33 cellular contexts compared by ENCODE assay signal in the genomic region with DNA sequence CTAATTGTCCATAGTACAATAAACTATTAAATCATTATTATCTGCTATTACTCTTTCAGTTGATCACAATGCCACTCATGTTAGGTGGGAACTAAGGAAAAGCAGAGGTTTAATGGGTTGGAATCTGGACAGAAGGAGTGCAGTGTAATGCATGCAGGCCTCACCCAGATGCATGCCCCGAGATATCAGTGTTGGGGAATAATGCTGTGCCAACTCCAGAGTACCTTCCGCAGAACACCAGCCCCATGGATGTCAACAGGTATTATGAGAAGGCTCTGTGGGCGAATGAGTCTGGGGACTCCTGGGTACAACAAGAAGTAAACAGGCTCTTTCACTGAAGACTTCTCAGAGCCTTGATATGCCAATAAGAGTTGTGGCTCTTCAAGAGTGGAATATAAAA.
"Had no signal": no experiment of that assay in that cellular context is flagged by ENCODE, and none has a peak within 500 bp of the region (broad histone marks: within the 10 kb centered on the region; RNA-seq: fewer than 3 reads in every experiment).

No MANE protein-coding gene starts in this region.

- H3K36me3 ChIP-seq: MG63 had no signal

- DNase-seq: Karpas-422, Kasumi-1, MG63, MM.1S, MV-4-11, NCI-H1048, NCI-H1092, NCI-H1092 treated with DMSO at 0.1 percent for 48 hours, NCI-H1105, NCI-H1105 treated with DMSO at 0.1 percent for 48 hours, NCI-H1417, NCI-H1417 treated with DMSO at 0.1 percent for 48 hours, NCI-H1436, NCI-H1436 treated with DMSO at 0.1 percent for 48 hours, NCI-H146, NCI-H1694, NCI-H1694 treated with DMSO at 0.1 percent for 48 hours, NCI-H187, NCI-H187 treated with DMSO at 0.1 percent for 48 hours, NCI-H1930, NCI-H2029, NCI-H2029 treated with DMSO at 0.1 percent for 48 hours, NCI-H2081, NCI-H2081 treated with DMSO at 0.1 percent for 48 hours, NCI-H2107, NCI-H2171, NCI-H2227 treated with DMSO at 0.1 percent for 48 hours, NCI-H226, NCI-H345, NCI-H446, NCI-H446 treated with DMSO at 0.1 percent for 48 hours, NCI-H510A, NCI-H510A treated with DMSO at 0.1 percent for 48 hours had no signal

- H3K27me3 ChIP-seq: MG63 had no signal

- H3K4me3 ChIP-seq: MG63 had no signal

- H3K9me3 ChIP-seq: MG63 had no signal
